In genomic region chr19:3225677-3226093, GRCh38 we compare ENCODE assay signal across 22 cellular contexts. TPM values are rescaled to one million over a fixed set of nuclear protein-coding genes. Genes with fewer than 3 reads are reported as not detected.
A peak's percentile ranks its signal among the peaks of the same experiment; 100 is the strongest.
DNase-seq lines count a peak whose midpoint lies in the region; ATAC-seq and TF ChIP-seq lines count a peak whose summit lies in the region.
"Had no signal": no experiment of that assay in that cellular context is flagged by ENCODE, and none has a peak within 500 bp of the region (broad histone marks: within the 10 kb centered on the region; RNA-seq: fewer than 3 reads in every experiment).

No MANE protein-coding gene starts in this region.

- no peaks in the 10 kb centered on the region for H4K20me1 ChIP-seq in osteoblast (ENCODE audit: insufficient read depth, low read length)

- H3K4me2 ChIP-seq in osteoblast (ENCODE audit: insufficient read depth, low read length): no peak overlapping the region
- H3K4me2 ChIP-seq: smooth muscle cell had no signal

- peak overlapping the region; percentile 54 for H3K4me3 Mint-ChIP-seq in WTC11
- H3K4me3 Mint-ChIP-seq: activated naive CD8-positive, alpha-beta T cell treated with anti-CD3 and anti-CD28 coated beads for 36 hours had no signal

- H3K4me1 ChIP-seq in iPS DF 6.9 (ENCODE audit: control insufficient read depth, insufficient read depth, low read length) (peaks cover 6% of the 10 kb centered on the region), osteoblast (ENCODE audit: insufficient read depth, low read length) (no peaks in the 10 kb centered on the region), left lung (peaks cover 0 to 4% of the 10 kb centered on the region in 2 donors)
- H3K4me1 ChIP-seq: SJSA1 had no signal

- peaks cover 1% of the 10 kb centered on the region; the same call in 1 of the 2 replicates for H3K27me3 Mint-ChIP-seq in WTC11 (ENCODE audit: low read depth)

- peak overlapping the region; percentile 69 for H3K4me3 ChIP-seq in iPS DF 6.9 (ENCODE audit: low read length)
- H3K4me3 ChIP-seq in osteoblast (ENCODE audit: insufficient read depth, low read length): no peak overlapping the region
- no peak overlapping the region for H3K4me3 ChIP-seq in left lung
- H3K4me3 ChIP-seq: coronary artery, lung, SJSA1, smooth muscle cell, vagina had no signal

- intact Hi-C loops in left lung (cut with DNase I): no loop called here

- TF ChIP-seq CTCF in GM10266 (IDR thresholded peaks at IDR 0.05; ENCODE audit: control insufficient read depth, insufficient read depth, low read depth, missing control alignments): no peak
- TF ChIP-seq CTCF in WTC11 (IDR thresholded peaks at IDR 0.05): no peak
- TF ChIP-seq CTCF in osteoblast (IDR thresholded peaks at IDR 0.05; ENCODE audit: extremely low read depth, low read depth, low read length): no peak
- TF ChIP-seq CTCF in left lung (IDR thresholded peaks at IDR 0.05): no peak

- ATAC-seq in WTC11 (no peak), left lung (no peak), GM18861 (IDR thresholded peaks at IDR 0.05; ENCODE audit: unreplicated experiment) (no peak)
- ATAC-seq: HepG2 had no signal

- CTCF ChIA-PET in WTC11 (lab: Charles Lee): interaction anchor here (0.6 to 2.2 kb wide), 4 partner anchors 15 to 275 kb away, joined by 3 to 18 read pairs (median 4); no protein-coding TSS in a partner anchor

- H3K27me3 ChIP-seq in iPS DF 6.9 (ENCODE audit: control insufficient read depth, insufficient read depth, low read length): no peaks in the 10 kb centered on the region
- peaks cover 44% of the 10 kb centered on the region for H3K27me3 ChIP-seq in osteoblast (ENCODE audit: insufficient read depth, low read length)
- peaks cover 34 to 98% of the 10 kb centered on the region in 2 donors for H3K27me3 ChIP-seq in left lung

- H3K36me3 ChIP-seq in iPS DF 6.9 (ENCODE audit: control insufficient read depth, insufficient read depth, low read length) (no peaks in the 10 kb centered on the region), osteoblast (ENCODE audit: insufficient read depth, low read length) (no peaks in the 10 kb centered on the region), left lung (no peaks in the 10 kb centered on the region)
- H3K36me3 ChIP-seq: SJSA1, vagina had no signal

- H3K27ac ChIP-seq in iPS DF 6.9 (ENCODE audit: low read length): no peak overlapping the region
- H3K27ac ChIP-seq in osteoblast (ENCODE audit: low read depth, low read length): no peak overlapping the region
- H3K27ac ChIP-seq in left lung: no peak overlapping the region
- H3K27ac ChIP-seq: coronary artery, SJSA1, vagina had no signal

- H3K36me3 Mint-ChIP-seq in WTC11: no peaks in the 10 kb centered on the region
- H3K36me3 Mint-ChIP-seq: activated naive CD8-positive, alpha-beta T cell treated with anti-CD3 and anti-CD28 coated beads for 36 hours; stimulated activated memory B cell treated with anti-CD40 and anti-IgM and Interleukin-4, amounts not matched to agents 10 μg/mL and 1 μg/mL and 100 μg/mL, for 72 hours had no signal

- no peak overlapping the region for H2AFZ ChIP-seq in osteoblast (ENCODE audit: low read length)

- H3K79me2 ChIP-seq in osteoblast (ENCODE audit: insufficient read depth, low read length): no peaks in the 10 kb centered on the region

- no CpG with 5 or more reads among the region's 16 CpGs for WGBS in iPS DF 6.9 (ENCODE audit: insufficient coverage, insufficient read length)

- H3K9me3 Mint-ChIP-seq in WTC11: no peaks in the 10 kb centered on the region
- H3K9me3 Mint-ChIP-seq: activated CD4-positive, alpha-beta T cell treated with anti-CD3 and anti-CD28 coated beads, Interleukin-2, amount 10 ng/mL, durations not matched to agents 24 days and 14 days; activated naive CD8-positive, alpha-beta T cell treated with anti-CD3 and anti-CD28 coated beads for 36 hours; stimulated activated memory B cell treated with anti-CD40 and anti-IgM and Interleukin-4, amounts not matched to agents 10 μg/mL and 1 μg/mL and 100 μg/mL, for 72 hours had no signal

- DNase-seq in GM10266 (ENCODE audit: extremely low spot score): peak; percentile 30
- no peak for DNase-seq in WTC11 (ENCODE audit: low spot score)
- DNase-seq in iPS DF 6.9 (ENCODE audit: low read depth, low spot score): no peak
- DNase-seq in osteoblast (ENCODE audit: insufficient read length, low spot score, missing footprints): peak; percentile 85
- no peak for DNase-seq in left lung
- DNase-seq in DMS 273 (lab: John Stamatoyannopoulos, UW; ENCODE audit: unreplicated experiment): no peak
- DNase-seq: activated CD4-positive, alpha-beta T cell treated with anti-CD3 and anti-CD28 coated beads, Interleukin-2, amount 10 ng/mL, durations not matched to agents 24 days and 14 days; activated naive CD8-positive, alpha-beta T cell treated with anti-CD3 and anti-CD28 coated beads for 36 hours; AML-193; NCI-H1092; NCI-H2081; NK-92 treated with Interleukin-12 subunit alpha and Interleukin-12 subunit beta, amount 100 ng/mL, for 24 hours had no signal

- peaks cover 8% of the 10 kb centered on the region for H3K4me1 Mint-ChIP-seq in WTC11
- H3K4me1 Mint-ChIP-seq: activated CD4-positive, alpha-beta T cell treated with anti-CD3 and anti-CD28 coated beads, Interleukin-2, amount 10 ng/mL, durations not matched to agents 24 days and 14 days; activated naive CD8-positive, alpha-beta T cell treated with anti-CD3 and anti-CD28 coated beads for 36 hours had no signal

- no peak overlapping the region for H3K27ac Mint-ChIP-seq in WTC11
- H3K27ac Mint-ChIP-seq: activated CD4-positive, alpha-beta T cell treated with anti-CD3 and anti-CD28 coated beads, Interleukin-2, amount 10 ng/mL, durations not matched to agents 24 days and 14 days; activated naive CD8-positive, alpha-beta T cell treated with anti-CD3 and anti-CD28 coated beads for 36 hours; stimulated activated memory B cell treated with anti-CD40 and anti-IgM and Interleukin-4, amounts not matched to agents 10 μg/mL and 1 μg/mL and 100 μg/mL, for 72 hours had no signal

- POLR2A ChIA-PET in WTC11 (lab: Charles Lee): no interaction called here

- H3K9me3 ChIP-seq in iPS DF 6.9 (ENCODE audit: control insufficient read depth, insufficient read depth, low read length) (no peaks in the 10 kb centered on the region), osteoblast (ENCODE audit: low read depth, low read length) (no peaks in the 10 kb centered on the region), left lung (no peaks in the 10 kb centered on the region)
- H3K9me3 ChIP-seq: SJSA1, vagina had no signal

TF ChIP-seq in WTC11, 78 proteins besides CTCF, POLR2A, EP300 and RAD21 (continues in another document):
- TF ChIP-seq ZNF416 (CRISPR knock-in tag; IDR thresholded peaks at IDR 0.05) (no peak), GRHL2 (CRISPR knock-in tag; IDR thresholded peaks at IDR 0.05; ENCODE audit: insufficient replicate concordance, severe bottlenecking) (no peak), SMAD4 (CRISPR knock-in tag; IDR thresholded peaks at IDR 0.05) (no peak), PRRX2 (CRISPR knock-in tag; IDR thresholded peaks at IDR 0.05) (no peak), IRF1 (CRISPR knock-in tag; IDR thresholded peaks at IDR 0.05) (no peak), ZNF121 (CRISPR knock-in tag; IDR thresholded peaks at IDR 0.05) (no peak), ZMAT4 (CRISPR knock-in tag; IDR thresholded peaks at IDR 0.05) (no peak), USF1 (CRISPR knock-in tag; IDR thresholded peaks at IDR 0.05) (no peak), SOX15 (CRISPR knock-in tag; IDR thresholded peaks at IDR 0.05) (no peak), GTF2I (CRISPR knock-in tag; conservative IDR thresholded peaks at IDR 0.05) (no peak), ZNF263 (CRISPR knock-in tag; IDR thresholded peaks at IDR 0.05; ENCODE audit: low read depth) (no peak)
- TF ChIP-seq, protein P1, sequence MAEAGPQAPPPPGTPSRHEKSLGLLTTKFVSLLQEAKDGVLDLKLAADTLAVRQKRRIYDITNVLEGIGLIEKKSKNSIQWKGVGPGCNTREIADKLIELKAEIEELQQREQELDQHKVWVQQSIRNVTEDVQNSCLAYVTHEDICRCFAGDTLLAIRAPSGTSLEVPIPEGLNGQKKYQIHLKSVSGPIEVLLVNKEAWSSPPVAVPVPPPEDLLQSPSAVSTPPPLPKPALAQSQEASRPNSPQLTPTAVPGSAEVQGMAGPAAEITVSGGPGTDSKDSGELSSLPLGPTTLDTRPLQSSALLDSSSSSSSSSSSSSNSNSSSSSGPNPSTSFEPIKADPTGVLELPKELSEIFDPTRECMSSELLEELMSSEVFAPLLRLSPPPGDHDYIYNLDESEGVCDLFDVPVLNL (CRISPR knock-in tag; IDR thresholded peaks at IDR 0.05; ENCODE audit: borderline replicate concordance, low read depth): no peak

RNA-seq across cellular contexts. Expression of gene CELF5, which starts 1.2 kb away (rescaled TPM):
- total RNA-seq in WTC11 (2021): 7.7 to 10.6 TPM (median 9.0 TPM) in 3 replicates
- not detected in 2 replicates for total RNA-seq in osteoblast
- under 1 TPM in 1 of 2 donors, not detected in 1; 0.38 TPM for total RNA-seq in left lung
- total RNA-seq: NCI-H460, SJSA1, smooth muscle cell, vagina had no signal

RNA-seq across cellular contexts. Expression of gene NCLN, which starts 40.0 kb away (rescaled TPM):
- total RNA-seq in WTC11 (2021): 99.9 to 113 TPM (median 105 TPM) in 3 replicates
- 37.7 and 39.4 TPM in 2 replicates for total RNA-seq in osteoblast
- total RNA-seq in left lung: 100 to 1,000 TPM in 1 of 2 donors, 10 to 100 TPM in 1; 67.7 to 121 TPM

RNA-seq across cellular contexts. Expression of gene S1PR4, which starts 47.1 kb away (rescaled TPM):
- total RNA-seq in WTC11 (2021) (0.27 to 0.37 TPM (median 0.28 TPM) in 3 replicates), osteoblast (not detected in 2 replicates), left lung (10 to 100 TPM in 1 of 2 donors, 1 to 10 TPM in 1; 9.3 to 20.8 TPM)
- total RNA-seq: SJSA1, smooth muscle cell, temporal lobe, vagina had no signal

Comparison
In these comparisons a context has a peak if more than half of its experiments do, and no peak if none do; other contexts are left out.
1. DNase-seq: peak in GM10266 (single experiment) and osteoblast (single experiment); none in WTC11 (single experiment), iPS DF 6.9 (single experiment), left lung (0 of 2) and DMS 273 (single experiment).